28 cellular contexts compared by ENCODE assay signal in the genomic region with DNA sequence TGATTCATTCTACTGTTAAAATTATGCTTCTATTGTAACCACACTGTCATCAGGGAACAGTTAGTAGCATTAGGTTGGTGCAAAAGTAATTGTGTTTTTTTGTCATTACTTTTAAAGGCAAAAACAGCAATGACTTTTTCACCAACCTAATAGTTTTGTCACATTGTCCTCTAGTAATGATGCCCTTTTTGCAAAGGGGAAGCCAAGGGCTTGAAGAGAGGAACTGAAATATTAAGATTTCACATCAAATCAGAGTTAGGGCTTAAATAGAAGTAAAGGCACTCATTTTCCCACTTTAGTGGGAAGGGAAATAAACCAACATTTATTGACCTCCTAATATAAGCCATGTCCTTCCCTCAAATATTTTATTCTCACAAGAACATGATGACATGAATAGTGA.
"Had no signal": no experiment of that assay in that cellular context is flagged by ENCODE, and none has a peak within 500 bp of the region (broad histone marks: within the 10 kb centered on the region; RNA-seq: fewer than 3 reads in every experiment).

No MANE protein-coding gene starts in this region.

- H3K27ac ChIP-seq: stomach, suprapubic skin, testis, thoracic aorta, thyroid gland, tibial artery, tibial nerve, transverse colon, upper lobe of left lung, upper lobe of right lung, uterus, vagina had no signal

- DNase-seq: stimulated activated CD4-positive, alpha-beta T cell treated with anti-CD3 and anti-CD28 coated beads, Interleukin-2, amount 100 ng/mL, for 48 hours; stimulated activated CD4-positive, alpha-beta T cell treated with anti-CD3 and anti-CD28 coated beads, Interleukin-4, amount 100 ng/mL, for 1 hour; stimulated activated CD4-positive, alpha-beta T cell treated with anti-CD3 and anti-CD28 coated beads, Interleukin-4, amount 100 ng/mL, for 24 hours; stimulated activated CD4-positive, alpha-beta T cell treated with anti-CD3 and anti-CD28 coated beads, Interleukin-4, amount 100 ng/mL, for 4 hours; stimulated activated CD8-positive, alpha-beta memory T cell treated with anti-CD3 and anti-CD28 coated beads, Interleukin-4, amount 100 ng/mL, for 48 hours; stimulated activated naive CD4-positive, alpha-beta T cell; stimulated activated naive CD4-positive, alpha-beta T cell treated with Interleukin-2 at 50 U/mL for 16 hours; stimulated activated naive CD8-positive, alpha-beta T cell treated with anti-CD3 and anti-CD28 coated beads, Interleukin-15, amount 100 ng/mL, for 72 hours; stimulated activated naive CD8-positive, alpha-beta T cell treated with anti-CD3 and anti-CD28 coated beads, Interleukin-15, Interleukin-2, amounts not matched to agents 100 U/mL and 50 U/mL, for 24 hours; stomach; substantia nigra; testis; thyroid gland; tibial artery; transverse colon; trophoblast cell; upper lobe of left lung; upper lobe of right lung; uterus had no signal

- H3K4me3 Mint-ChIP-seq: stimulated activated effector memory CD8-positive, alpha-beta T cell treated with anti-CD3 and anti-CD28 coated beads, Interleukin-12 subunit alpha, Interleukin-12 subunit beta, amount 100 ng/mL, for 72 hours; stimulated activated memory B cell treated with anti-CD40 and anti-IgM and Interleukin-4, amounts not matched to agents 10 μg/mL and 1 μg/mL and 100 μg/mL, for 72 hours; stimulated activated naive CD8-positive, alpha-beta T cell treated with anti-CD3 and anti-CD28 coated beads, Interleukin-15, amount 100 ng/mL, for 72 hours; stimulated activated naive CD8-positive, alpha-beta T cell treated with anti-CD3 and anti-CD28 coated beads, Interleukin-15, Interleukin-2, amounts not matched to agents 100 ng/mL and 50 ng/mL, for 24 hours; type B pancreatic cell had no signal

- H3K27me3 ChIP-seq: stomach, suprapubic skin, testis, thyroid gland, tibial artery, tibial nerve, transverse colon, upper lobe of left lung, upper lobe of right lung, uterus, vagina had no signal

- H3K9me3 Mint-ChIP-seq: stimulated activated memory B cell treated with anti-CD40 and anti-IgM and Interleukin-4, amounts not matched to agents 10 μg/mL and 1 μg/mL and 100 μg/mL, for 72 hours; stimulated activated naive CD8-positive, alpha-beta T cell treated with anti-CD3 and anti-CD28 coated beads, Interleukin-15, amount 100 ng/mL, for 72 hours; stimulated activated naive CD8-positive, alpha-beta T cell treated with anti-CD3 and anti-CD28 coated beads, Interleukin-15, Interleukin-2, amounts not matched to agents 100 ng/mL and 50 ng/mL, for 24 hours; type B pancreatic cell had no signal

- H3K9me3 ChIP-seq: stomach, suprapubic skin, testis, thoracic aorta, thyroid gland, tibial artery, transverse colon, upper lobe of left lung, upper lobe of right lung, uterus, vagina had no signal

- H3K36me3 ChIP-seq: stomach, suprapubic skin, thoracic aorta, thyroid gland, tibial artery, tibial nerve, transverse colon, upper lobe of left lung, upper lobe of right lung, uterus, vagina had no signal

- H3K4me3 ChIP-seq: stomach, suprapubic skin, testis, thoracic aorta, thyroid gland, tibial artery, tibial nerve, transverse colon, upper lobe of left lung, upper lobe of right lung, uterus, vagina had no signal

- H3K4me1 Mint-ChIP-seq: stimulated activated effector memory CD8-positive, alpha-beta T cell treated with anti-CD3 and anti-CD28 coated beads, Interleukin-12 subunit alpha, Interleukin-12 subunit beta, amount 100 ng/mL, for 72 hours; stimulated activated memory B cell treated with anti-CD40 and anti-IgM and Interleukin-4, amounts not matched to agents 10 μg/mL and 1 μg/mL and 100 μg/mL, for 72 hours; stimulated activated naive CD8-positive, alpha-beta T cell treated with anti-CD3 and anti-CD28 coated beads, Interleukin-15, amount 100 ng/mL, for 72 hours had no signal

- H3K27me3 Mint-ChIP-seq: stimulated activated memory B cell treated with anti-CD40 and anti-IgM and Interleukin-4, amounts not matched to agents 10 μg/mL and 1 μg/mL and 100 μg/mL, for 72 hours; stimulated activated naive CD8-positive, alpha-beta T cell treated with anti-CD3 and anti-CD28 coated beads, Interleukin-15, amount 100 ng/mL, for 72 hours had no signal

- FAIRE-seq: urothelium cell line had no signal

- H3K4me1 ChIP-seq: stomach, suprapubic skin, testis, thyroid gland, tibial artery, tibial nerve, transverse colon, upper lobe of left lung, upper lobe of right lung, uterus, vagina had no signal

- H3K27ac Mint-ChIP-seq: stimulated activated effector memory CD8-positive, alpha-beta T cell treated with anti-CD3 and anti-CD28 coated beads, Interleukin-12 subunit alpha, Interleukin-12 subunit beta, amount 100 ng/mL, for 72 hours; stimulated activated memory B cell treated with anti-CD40 and anti-IgM and Interleukin-4, amounts not matched to agents 10 μg/mL and 1 μg/mL and 100 μg/mL, for 72 hours; stimulated activated naive CD8-positive, alpha-beta T cell treated with anti-CD3 and anti-CD28 coated beads, Interleukin-15, amount 100 ng/mL, for 72 hours; stimulated activated naive CD8-positive, alpha-beta T cell treated with anti-CD3 and anti-CD28 coated beads, Interleukin-15, Interleukin-2, amounts not matched to agents 100 ng/mL and 50 ng/mL, for 24 hours; type B pancreatic cell had no signal

- H3K36me3 Mint-ChIP-seq: stimulated activated effector memory CD8-positive, alpha-beta T cell treated with anti-CD3 and anti-CD28 coated beads, Interleukin-12 subunit alpha, Interleukin-12 subunit beta, amount 100 ng/mL, for 72 hours; stimulated activated memory B cell treated with anti-CD40 and anti-IgM and Interleukin-4, amounts not matched to agents 10 μg/mL and 1 μg/mL and 100 μg/mL, for 72 hours; type B pancreatic cell had no signal

- ATAC-seq: stimulated activated effector memory CD8-positive, alpha-beta T cell treated with anti-CD3 and anti-CD28 coated beads, Interleukin-12 subunit alpha, Interleukin-12 subunit beta, amount 100 ng/mL, for 72 hours; stimulated activated memory B cell treated with anti-CD40 and anti-IgM and Interleukin-4, amounts not matched to agents 10 μg/mL and 1 μg/mL and 100 μg/mL, for 72 hours; stimulated activated naive CD8-positive, alpha-beta T cell treated with anti-CD3 and anti-CD28 coated beads, Interleukin-15, amount 100 ng/mL, for 72 hours; stimulated activated naive CD8-positive, alpha-beta T cell treated with anti-CD3 and anti-CD28 coated beads, Interleukin-15, Interleukin-2, amounts not matched to agents 100 U/mL and 50 U/mL, for 24 hours; upper lobe of right lung had no signal
